14 cellular contexts compared by ENCODE assay signal in the genomic region with DNA sequence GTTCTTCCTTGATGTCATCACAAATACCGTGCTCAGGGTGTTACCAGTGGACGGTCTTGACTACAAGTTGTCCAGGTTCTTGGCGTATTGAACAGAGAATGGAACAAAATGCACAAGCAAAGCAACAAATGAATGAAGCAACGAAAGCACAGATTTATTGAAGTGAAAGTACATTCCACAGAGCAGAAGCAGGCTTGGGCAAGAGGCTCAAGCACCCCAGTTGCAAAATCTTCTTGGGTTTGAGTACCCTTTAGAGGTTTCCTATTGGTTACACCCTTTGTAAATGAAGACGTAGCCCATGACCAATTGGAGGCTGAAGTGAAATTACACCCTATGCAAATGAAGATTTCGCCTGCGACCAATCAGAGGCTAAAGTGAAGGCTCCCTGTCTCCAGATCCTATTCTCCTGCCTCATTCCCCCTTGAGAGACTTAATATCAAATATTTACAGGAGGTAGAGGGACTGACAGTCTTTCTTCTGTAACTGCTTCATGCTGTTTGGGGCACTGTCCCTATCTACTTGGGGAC. TPM values are rescaled to one million over a fixed set of nuclear protein-coding genes. Genes with fewer than 3 reads are reported as not detected.
A peak's percentile ranks its signal among the peaks of the same experiment; 100 is the strongest.
DNase-seq lines count a peak whose midpoint lies in the region; ATAC-seq, FAIRE-seq and TF ChIP-seq lines count a peak whose summit lies in the region.
"Had no signal": no experiment of that assay in that cellular context is flagged by ENCODE, and none has a peak within 500 bp of the region (broad histone marks: within the 10 kb centered on the region; RNA-seq: fewer than 3 reads in every experiment).

No MANE protein-coding gene starts in this region.

- in situ Hi-C loops in HepG2 (cut with HindIII; ENCODE audit: extremely low pct_ligation_motif_present, low pct_unique_long_range_greater_than_20kb): no loop called here

- H3K36me3 Mint-ChIP-seq in CD8-positive, alpha-beta memory T cell: no peaks in the 10 kb centered on the region
- no peaks in the 10 kb centered on the region for H3K36me3 Mint-ChIP-seq in neural progenitor cell

- 0 out of 2 replicates have a peak, but pooled peaks cover 3% of the 10 kb centered on the region for H3K9me3 ChIP-seq in HepG2 (ENCODE audit: low read length)
- no peaks in the 10 kb centered on the region for H3K9me3 ChIP-seq in right lobe of liver
- H3K9me3 ChIP-seq in RWPE2 (ENCODE audit: severe bottlenecking): no peaks in the 10 kb centered on the region
- H3K9me3 ChIP-seq in CD8-positive, alpha-beta memory T cell (ENCODE audit: low read length): no peaks in the 10 kb centered on the region
- H3K9me3 ChIP-seq in neural progenitor cell (ENCODE audit: low read depth): no peaks in the 10 kb centered on the region
- H3K9me3 ChIP-seq: gastroesophageal sphincter had no signal

- intact Hi-C loops in HepG2 (cut with micrococcal nuclease; ENCODE audit: unreplicated experiment) (no loop called here), right lobe of liver (cut with DNase I) (no loop called here)

- WGBS in HepG2 (ENCODE audit: low lambda C conversion rate): 71% methylated on average over 7 of the region's 7 CpGs
- WGBS in right lobe of liver (ENCODE audit: insufficient coverage, low coverage, low lambda C conversion rate, missing lambda C conversion rate): 84% methylated on average over 4 of the region's 7 CpGs

- peaks cover 1 to 4% of the 10 kb centered on the region in 2 donors for H3K27me3 Mint-ChIP-seq in CD8-positive, alpha-beta memory T cell
- H3K27me3 Mint-ChIP-seq in neural progenitor cell (ENCODE audit: insufficient read depth, low read depth): peaks cover 3% of the 10 kb centered on the region
- H3K27me3 Mint-ChIP-seq: activated naive CD4-positive, alpha-beta T cell treated with anti-CD3 and anti-CD28 coated beads, Interleukin-2, amount 50 U/mL, for 24 hours had no signal

- H3K9me3 Mint-ChIP-seq in CD8-positive, alpha-beta memory T cell: no peaks in the 10 kb centered on the region
- H3K9me3 Mint-ChIP-seq in neural progenitor cell: no peaks in the 10 kb centered on the region
- H3K9me3 Mint-ChIP-seq: activated naive CD4-positive, alpha-beta T cell treated with anti-CD3 and anti-CD28 coated beads, Interleukin-2, amount 50 U/mL, for 24 hours had no signal

- no peak overlapping the region for H3K27ac Mint-ChIP-seq in CD8-positive, alpha-beta memory T cell
- H3K27ac Mint-ChIP-seq in neural progenitor cell: no peak overlapping the region
- H3K27ac Mint-ChIP-seq: activated naive CD4-positive, alpha-beta T cell treated with anti-CD3 and anti-CD28 coated beads, Interleukin-2, amount 50 U/mL, for 24 hours had no signal

- H3K9ac ChIP-seq in HepG2 (ENCODE audit: insufficient read depth, low read depth, low read length) (no peak overlapping the region), neural progenitor cell (no peak overlapping the region)
- H3K9ac ChIP-seq: parathyroid adenoma had no signal

- no peak for TF ChIP-seq POLR2A in HepG2 (IDR thresholded peaks at IDR 0.05; ENCODE audit: insufficient read depth in 1 of 2, low read depth in 2 of 2, low read length in 2 of 2)
- no peak for TF ChIP-seq POLR2A in right lobe of liver (IDR thresholded peaks at IDR 0.05)

- H3K27ac ChIP-seq in HepG2 (ENCODE audit: extremely low read length, insufficient read depth, low read length) (no peak overlapping the region), right lobe of liver (no peak overlapping the region), RWPE2 (ENCODE audit: poor library complexity, severe bottlenecking) (peak overlapping the region; percentile 90), neural progenitor cell (no peak overlapping the region)
- H3K27ac ChIP-seq in CD8-positive, alpha-beta memory T cell (ENCODE audit: low read depth, low read length): no peak overlapping the region
- H3K27ac ChIP-seq: gastroesophageal sphincter, parathyroid adenoma had no signal

- no peaks in the 10 kb centered on the region for H3K79me2 ChIP-seq in HepG2 (ENCODE audit: insufficient read depth, low read length)
- no peaks in the 10 kb centered on the region for H3K79me2 ChIP-seq in neural progenitor cell (ENCODE audit: low read depth)
- H3K79me2 ChIP-seq: parathyroid adenoma had no signal

- no peaks in the 10 kb centered on the region for H3K36me3 ChIP-seq in HepG2 (replicated peaks in 1 of 2; ENCODE audit: control insufficient read depth in 1 of 2, insufficient read depth in 2 of 2, low read length in 2 of 2)
- H3K36me3 ChIP-seq in right lobe of liver: no peaks in the 10 kb centered on the region
- H3K36me3 ChIP-seq in RWPE2 (ENCODE audit: low read depth): no peaks in the 10 kb centered on the region
- H3K36me3 ChIP-seq in CD8-positive, alpha-beta memory T cell (ENCODE audit: insufficient read depth, low read length): no peaks in the 10 kb centered on the region
- no peaks in the 10 kb centered on the region for H3K36me3 ChIP-seq in neural progenitor cell
- H3K36me3 ChIP-seq: gastroesophageal sphincter had no signal

- H3K4me3 ChIP-seq in HepG2 (replicated peaks in 1 of 3; ENCODE audit: insufficient read depth in 1 of 3, low read depth in 2 of 3, low read length in 3 of 3) (no peak overlapping the region), right lobe of liver (no peak overlapping the region), RWPE2 (ENCODE audit: severe bottlenecking) (no peak overlapping the region), choroid plexus epithelial cell (ENCODE audit: low read depth, low read length) (no peak overlapping the region), neural progenitor cell (no peak overlapping the region)
- no peak overlapping the region for H3K4me3 ChIP-seq in CD8-positive, alpha-beta memory T cell (ENCODE audit: low read length)
- H3K4me3 ChIP-seq: gastroesophageal sphincter had no signal

- ATAC-seq in HepG2: no peak
- no peak for ATAC-seq in right lobe of liver
- no peak for ATAC-seq in RWPE2 (ENCODE audit: low read depth)
- ATAC-seq: gastroesophageal sphincter had no signal

- CTCF ChIA-PET in HepG2 (lab: Yijun Ruan, JAX; ENCODE audit: low intra/inter-chr PET ratio, low total read pairs): no interaction called here
- CTCF ChIA-PET in CD8-positive, alpha-beta memory T cell (lab: Charles Lee): interaction anchor here (1.7 kb wide), 1 partner anchor 12 kb away, joined by 3 read pairs; no protein-coding TSS in a partner anchor

- no peak overlapping the region for H3K4me3 Mint-ChIP-seq in CD8-positive, alpha-beta memory T cell
- H3K4me3 Mint-ChIP-seq in neural progenitor cell: no peak overlapping the region
- H3K4me3 Mint-ChIP-seq: activated naive CD4-positive, alpha-beta T cell treated with anti-CD3 and anti-CD28 coated beads, Interleukin-2, amount 50 U/mL, for 24 hours had no signal

- POLR2A ChIA-PET in HepG2 (lab: Yijun Ruan, JAX): no interaction called here
- POLR2A ChIA-PET in CD8-positive, alpha-beta memory T cell (lab: Charles Lee): interaction anchor here (0.6 kb wide), 1 partner anchor 456 kb away, joined by 5 read pairs; no protein-coding TSS in a partner anchor

- no peak for DNase-seq in HepG2 (ENCODE audit: low spot score)
- DNase-seq in right lobe of liver: no peak
- no peak for DNase-seq in RWPE2 (ENCODE audit: low spot score)
- DNase-seq in choroid plexus epithelial cell (ENCODE audit: low read depth): peak; percentile 12
- DNase-seq in HUDEP-2 (lab: John Stamatoyannopoulos, UW; ENCODE audit: unreplicated experiment in 76 of 76): no peak
- DNase-seq in activated naive CD4-positive, alpha-beta T cell (lab: John Stamatoyannopoulos, UW): no peak
- no peak for DNase-seq in CD8-positive, alpha-beta memory T cell
- DNase-seq in neural progenitor cell (ENCODE audit: low spot score): no peak
- DNase-seq: cortex of kidney had no signal

- FAIRE-seq in HepG2 (lab: Jason Lieb, UNC): no peak
- FAIRE-seq: endothelial cell of umbilical vein, urothelium cell line had no signal

- H4K20me1 ChIP-seq in HepG2 (ENCODE audit: insufficient read depth, low read length) (no peaks in the 10 kb centered on the region), neural progenitor cell (ENCODE audit: low read depth) (no peaks in the 10 kb centered on the region)

- TF ChIP-seq CTCF in HepG2 (CRISPR knock-in tag; IDR thresholded peaks at IDR 0.05): no peak
- TF ChIP-seq CTCF in right lobe of liver (IDR thresholded peaks at IDR 0.05): no peak
- no peak for TF ChIP-seq CTCF in RWPE2 (IDR thresholded peaks at IDR 0.05; ENCODE audit: poor library complexity, severe bottlenecking)
- TF ChIP-seq CTCF in choroid plexus epithelial cell (conservative IDR thresholded peaks at IDR 0.05; ENCODE audit: low read depth, low read length): no peak
- no peak for TF ChIP-seq CTCF in neural progenitor cell (IDR thresholded peaks at IDR 0.05)

- no peak overlapping the region for H2AFZ ChIP-seq in HepG2 (ENCODE audit: low read length)
- H2AFZ ChIP-seq in neural progenitor cell (replicated peaks): no peak overlapping the region
- H2AFZ ChIP-seq: parathyroid adenoma had no signal

- no peaks in the 10 kb centered on the region; a peak in 1 of 5 replicates for H3K27me3 ChIP-seq in HepG2 (ENCODE audit: control insufficient read depth in 1 of 2, insufficient read depth in 2 of 2, low read length in 2 of 2)
- H3K27me3 ChIP-seq in right lobe of liver: no peaks in the 10 kb centered on the region
- H3K27me3 ChIP-seq in RWPE2 (ENCODE audit: insufficient read depth, poor library complexity, severe bottlenecking): no peaks in the 10 kb centered on the region
- H3K27me3 ChIP-seq in CD8-positive, alpha-beta memory T cell (ENCODE audit: insufficient read depth, low read length, poor library complexity, severe bottlenecking): no peaks in the 10 kb centered on the region
- H3K27me3 ChIP-seq in neural progenitor cell: no peaks in the 10 kb centered on the region
- H3K27me3 ChIP-seq: gastroesophageal sphincter had no signal

- no TSS peak for BruUV-seq in HepG2 (replicated peaks; lab: Mats Ljungman, UMichigan)

- TF ChIP-seq RAD21 in HepG2 (CRISPR knock-in tag; IDR thresholded peaks at IDR 0.05): no peak

- no peaks in the 10 kb centered on the region for H3K4me1 Mint-ChIP-seq in CD8-positive, alpha-beta memory T cell
- H3K4me1 Mint-ChIP-seq in neural progenitor cell: peaks cover 10% of the 10 kb centered on the region
- H3K4me1 Mint-ChIP-seq: activated naive CD4-positive, alpha-beta T cell treated with anti-CD3 and anti-CD28 coated beads, Interleukin-2, amount 50 U/mL, for 24 hours had no signal

- H3K4me2 ChIP-seq in HepG2 (ENCODE audit: low read depth, low read length) (no peak overlapping the region), neural progenitor cell (no peak overlapping the region)

- H3K4me1 ChIP-seq in HepG2 (ENCODE audit: insufficient read depth, low read length) (peaks cover 34% of the 10 kb centered on the region), right lobe of liver (no peaks in the 10 kb centered on the region), RWPE2 (ENCODE audit: insufficient read depth, poor library complexity, severe bottlenecking) (peaks cover 38% of the 10 kb centered on the region), neural progenitor cell (peaks cover 4% of the 10 kb centered on the region)
- H3K4me1 ChIP-seq in CD8-positive, alpha-beta memory T cell (ENCODE audit: insufficient read depth, low read length): no peaks in the 10 kb centered on the region

- TF ChIP-seq EP300 in HepG2 (IDR thresholded peaks at IDR 0.05; ENCODE audit: low read depth in 2 of 2, low read length in 2 of 2) (no peak), HepG2 (CRISPR knock-in tag; IDR thresholded peaks at IDR 0.05; ENCODE audit: borderline replicate concordance) (no peak)

- H3F3A ChIP-seq in neural progenitor cell (ENCODE audit: low read depth): peaks cover 10% of the 10 kb centered on the region

RNA-seq across cellular contexts. Expression of a gene that starts 38.3 kb away (rescaled TPM):
- 28.5 and 33.9 TPM in 2 replicates for total RNA-seq in HepG2 (2016; rRNA removed; fragmentation: Illumina TruSeq; extraction: Trizol)
- 158 and 165 TPM in 2 replicates for total RNA-seq in HepG2 (2016; cell fraction: cytosol; rRNA removed; fragmentation: Illumina TruSeq; extraction: Trizol; ENCODE audit: low read depth)
- 27.8 and 28.0 TPM in 2 replicates for total RNA-seq in HepG2 (2016; cell fraction: insoluble cytoplasmic fraction; rRNA removed; fragmentation: Illumina TruSeq; extraction: Trizol)
- total RNA-seq in HepG2 (2016; cell fraction: membrane; rRNA removed; fragmentation: Illumina TruSeq; extraction: Trizol): 38.7 and 52.1 TPM in 2 replicates
- 24.4 and 25.8 TPM in 2 replicates for total RNA-seq in HepG2 (2016; cell fraction: nucleus; rRNA removed; fragmentation: Illumina TruSeq; extraction: Trizol)
- 58.3 and 69.4 TPM in 2 replicates for polyA plus RNA-seq in HepG2 (2011; rRNA removed)
- 44.0 and 71.4 TPM in 2 replicates for polyA plus RNA-seq in HepG2 (2011; cell fraction: cytosol; rRNA removed)
- 54.4 and 59.2 TPM in 2 replicates for polyA plus RNA-seq in HepG2 (2011; cell fraction: nucleus; rRNA removed)
- 28.7 and 30.1 TPM in 2 replicates for polyA plus RNA-seq in HepG2 (2012)
- polyA plus RNA-seq in HepG2 (2016; cell fraction: cytosol; fragmentation: Illumina TruSeq; extraction: Trizol; ENCODE audit: low read depth): 6.7 and 6.8 TPM in 2 replicates
- polyA plus RNA-seq in HepG2 (2016; cell fraction: insoluble cytoplasmic fraction; fragmentation: Illumina TruSeq; extraction: Trizol; ENCODE audit: low read depth): 43.4 and 51.4 TPM in 2 replicates
- polyA plus RNA-seq in HepG2 (2016; cell fraction: membrane; fragmentation: Illumina TruSeq; extraction: Trizol; ENCODE audit: low read depth): 18.2 and 18.4 TPM in 2 replicates
- 64.0 and 67.4 TPM in 2 replicates for polyA plus RNA-seq in HepG2 (2016; cell fraction: nucleus; fragmentation: Illumina TruSeq; extraction: Trizol; ENCODE audit: insufficient read depth, low read depth)
- 40.5 and 74.2 TPM in 2 replicates for polyA minus RNA-seq in HepG2 (2011; rRNA and poly(A)+ RNA removed; ENCODE audit: low replicate concordance)
- 25.3 and 29.9 TPM in 2 replicates for polyA minus RNA-seq in HepG2 (2011; cell fraction: cytosol; rRNA and poly(A)+ RNA removed)
- polyA minus RNA-seq in HepG2 (2011; cell fraction: nucleus; rRNA and poly(A)+ RNA removed): 33.9 and 68.1 TPM in 2 replicates
- total RNA-seq in right lobe of liver: 10 to 100 TPM; 24.3 to 37.2 (median 28.9) TPM
- total RNA-seq in CD8-positive, alpha-beta memory T cell: 10 to 100 TPM; 59.1 to 62.0 TPM
- 49.7 TPM for polyA plus RNA-seq in CD8-positive, alpha-beta memory T cell
- total RNA-seq in neural progenitor cell (ENCODE audit: low replicate concordance): 42.7 and 44.8 TPM in 2 replicates

RNA-seq across cellular contexts. Expression of a gene that starts 38.6 kb away (rescaled TPM):
- total RNA-seq in HepG2 (2016; rRNA removed; fragmentation: Illumina TruSeq; extraction: Trizol): 133 and 153 TPM in 2 replicates
- total RNA-seq in HepG2 (2016; cell fraction: cytosol; rRNA removed; fragmentation: Illumina TruSeq; extraction: Trizol; ENCODE audit: low read depth): 76.4 and 78.3 TPM in 2 replicates
- 131 and 149 TPM in 2 replicates for total RNA-seq in HepG2 (2016; cell fraction: insoluble cytoplasmic fraction; rRNA removed; fragmentation: Illumina TruSeq; extraction: Trizol)
- total RNA-seq in HepG2 (2016; cell fraction: membrane; rRNA removed; fragmentation: Illumina TruSeq; extraction: Trizol): 125 and 128 TPM in 2 replicates
- total RNA-seq in HepG2 (2016; cell fraction: nucleus; rRNA removed; fragmentation: Illumina TruSeq; extraction: Trizol): 85.3 and 87.5 TPM in 2 replicates
- 123 and 129 TPM in 2 replicates for polyA plus RNA-seq in HepG2 (2011; rRNA removed)
- 110 and 124 TPM in 2 replicates for polyA plus RNA-seq in HepG2 (2011; cell fraction: cytosol; rRNA removed)
- 81.2 and 89.4 TPM in 2 replicates for polyA plus RNA-seq in HepG2 (2011; cell fraction: nucleus; rRNA removed)
- polyA plus RNA-seq in HepG2 (2012): 102 and 105 TPM in 2 replicates
- polyA plus RNA-seq in HepG2 (2016; cell fraction: cytosol; fragmentation: Illumina TruSeq; extraction: Trizol; ENCODE audit: low read depth): 74.8 and 88.6 TPM in 2 replicates
- 170 TPM in 2 replicates for polyA plus RNA-seq in HepG2 (2016; cell fraction: insoluble cytoplasmic fraction; fragmentation: Illumina TruSeq; extraction: Trizol; ENCODE audit: low read depth)
- 103 and 106 TPM in 2 replicates for polyA plus RNA-seq in HepG2 (2016; cell fraction: membrane; fragmentation: Illumina TruSeq; extraction: Trizol; ENCODE audit: low read depth)
- polyA plus RNA-seq in HepG2 (2016; cell fraction: nucleus; fragmentation: Illumina TruSeq; extraction: Trizol; ENCODE audit: insufficient read depth, low read depth): 170 and 180 TPM in 2 replicates
- polyA minus RNA-seq in HepG2 (2011; rRNA and poly(A)+ RNA removed; ENCODE audit: low replicate concordance): 121 and 292 TPM in 2 replicates
- polyA minus RNA-seq in HepG2 (2011; cell fraction: cytosol; rRNA and poly(A)+ RNA removed): 66.4 and 67.5 TPM in 2 replicates
- 105 and 137 TPM in 2 replicates for polyA minus RNA-seq in HepG2 (2011; cell fraction: nucleus; rRNA and poly(A)+ RNA removed)
- total RNA-seq in right lobe of liver: 100 to 1,000 TPM in 2 of 6 experiments, 10 to 100 TPM in 4; 53.9 to 136 (median 65.7) TPM
- total RNA-seq in CD8-positive, alpha-beta memory T cell: 100 to 1,000 TPM; 156 to 160 TPM
- 96.7 TPM for polyA plus RNA-seq in CD8-positive, alpha-beta memory T cell
- total RNA-seq in neural progenitor cell (ENCODE audit: low replicate concordance): 70.9 and 112 TPM in 2 replicates

RNA-seq across cellular contexts. Expression of a gene that starts 40.3 kb away (rescaled TPM):
- 12.1 and 25.3 TPM in 2 replicates for total RNA-seq in HepG2 (2016; rRNA removed; fragmentation: Illumina TruSeq; extraction: Trizol)
- 10.5 and 12.0 TPM in 2 replicates for total RNA-seq in HepG2 (2016; cell fraction: cytosol; rRNA removed; fragmentation: Illumina TruSeq; extraction: Trizol; ENCODE audit: low read depth)
- total RNA-seq in HepG2 (2016; cell fraction: insoluble cytoplasmic fraction; rRNA removed; fragmentation: Illumina TruSeq; extraction: Trizol): 9.2 and 25.2 TPM in 2 replicates
- 7.8 and 8.3 TPM in 2 replicates for total RNA-seq in HepG2 (2016; cell fraction: membrane; rRNA removed; fragmentation: Illumina TruSeq; extraction: Trizol)
- 34.8 and 45.0 TPM in 2 replicates for total RNA-seq in HepG2 (2016; cell fraction: nucleus; rRNA removed; fragmentation: Illumina TruSeq; extraction: Trizol)
- polyA plus RNA-seq in HepG2 (2011; rRNA removed): 19.1 and 25.5 TPM in 2 replicates
- polyA plus RNA-seq in HepG2 (2011; cell fraction: cytosol; rRNA removed): 6.8 and 9.3 TPM in 2 replicates
- polyA plus RNA-seq in HepG2 (2011; cell fraction: nucleus; rRNA removed): 164 and 167 TPM in 2 replicates
- 23.7 and 26.2 TPM in 2 replicates for polyA plus RNA-seq in HepG2 (2012)
- polyA plus RNA-seq in HepG2 (2016; cell fraction: cytosol; fragmentation: Illumina TruSeq; extraction: Trizol; ENCODE audit: low read depth): 3.7 and 3.9 TPM in 2 replicates
- polyA plus RNA-seq in HepG2 (2016; cell fraction: insoluble cytoplasmic fraction; fragmentation: Illumina TruSeq; extraction: Trizol; ENCODE audit: low read depth): 14.4 and 17.9 TPM in 2 replicates
- 7.6 and 7.8 TPM in 2 replicates for polyA plus RNA-seq in HepG2 (2016; cell fraction: membrane; fragmentation: Illumina TruSeq; extraction: Trizol; ENCODE audit: low read depth)
- 109 and 113 TPM in 2 replicates for polyA plus RNA-seq in HepG2 (2016; cell fraction: nucleus; fragmentation: Illumina TruSeq; extraction: Trizol; ENCODE audit: insufficient read depth, low read depth)
- 49.0 and 66.8 TPM in 2 replicates for polyA minus RNA-seq in HepG2 (2011; rRNA and poly(A)+ RNA removed; ENCODE audit: low replicate concordance)
- polyA minus RNA-seq in HepG2 (2011; cell fraction: cytosol; rRNA and poly(A)+ RNA removed): 4.6 and 5.2 TPM in 2 replicates
- 90.0 and 98.8 TPM in 2 replicates for polyA minus RNA-seq in HepG2 (2011; cell fraction: nucleus; rRNA and poly(A)+ RNA removed)
- 10 to 100 TPM in 5 of 6 experiments, 1 to 10 TPM in 1; 9.5 to 22.0 (median 16.7) TPM for total RNA-seq in right lobe of liver
- total RNA-seq in CD8-positive, alpha-beta memory T cell: 10 to 100 TPM; 82.0 to 92.0 TPM
- polyA plus RNA-seq in CD8-positive, alpha-beta memory T cell: 19.6 TPM
- total RNA-seq in neural progenitor cell (ENCODE audit: low replicate concordance): 36.6 and 45.9 TPM in 2 replicates
